23 cellular contexts compared by ENCODE assay signal in the genomic region with DNA sequence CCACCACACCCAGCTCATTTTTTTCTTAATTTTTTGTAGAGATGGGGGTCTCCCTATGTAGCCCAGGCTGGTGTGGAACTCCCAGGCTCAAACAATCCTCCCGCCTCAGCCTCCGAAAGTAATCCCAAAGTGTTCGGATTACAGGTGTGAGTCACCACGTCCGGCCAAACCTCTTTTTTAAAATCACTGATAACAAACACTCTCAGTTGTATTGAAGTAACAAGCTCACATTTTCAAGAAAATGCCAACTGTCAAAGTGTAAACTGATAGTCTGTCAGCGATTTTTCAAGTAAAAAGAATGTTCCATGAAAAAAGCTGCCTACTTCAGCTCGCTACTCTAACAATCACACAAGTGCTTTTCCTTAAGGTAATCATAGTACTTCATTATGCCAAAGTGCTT. TPM values are rescaled to one million over a fixed set of nuclear protein-coding genes. Genes with fewer than 3 reads are reported as not detected.
A peak's percentile ranks its signal among the peaks of the same experiment; 100 is the strongest.
DNase-seq lines count a peak whose midpoint lies in the region; FAIRE-seq and TF ChIP-seq lines count a peak whose summit lies in the region.
"Had no signal": no experiment of that assay in that cellular context is flagged by ENCODE, and none has a peak within 500 bp of the region (broad histone marks: within the 10 kb centered on the region; RNA-seq: fewer than 3 reads in every experiment).

No MANE protein-coding gene starts in this region.

- intact Hi-C loops in CD4-positive, alpha-beta memory T cell (cut with micrococcal nuclease): no loop called here

- 86 to 88% (median 86%) methylated on average over 7 of the region's 7 CpGs for WGBS in small intestine, 3 donors

- H3K4me1 ChIP-seq in CD4-positive, alpha-beta memory T cell (ENCODE audit: insufficient read depth, low read length): no peaks in the 10 kb centered on the region
- no peaks in the 10 kb centered on the region for H3K4me1 ChIP-seq in small intestine (ENCODE audit: control insufficient read depth in 2 of 2, insufficient read depth in 1 of 2, low read depth in 1 of 2, low read length in 1 of 2)

- H3K4me3 ChIP-seq in fibroblast of pulmonary artery (replicated peaks; ENCODE audit: low read depth, low read length): no peak overlapping the region
- no peak overlapping the region for H3K4me3 ChIP-seq in WERI-Rb-1 (ENCODE audit: low read depth, low read length)
- no peak overlapping the region for H3K4me3 ChIP-seq in CD4-positive, alpha-beta memory T cell (ENCODE audit: low read length in 2 of 2)
- no peak overlapping the region for H3K4me3 ChIP-seq in small intestine (ENCODE audit: low read depth in 1 of 2, low read length in 2 of 2)
- H3K4me3 ChIP-seq: PC-9, SJSA1 had no signal

- H3K27ac ChIP-seq in WERI-Rb-1 (no peak overlapping the region), small intestine (ENCODE audit: low read depth in 1 of 2, low read length in 1 of 2) (no peak overlapping the region)
- no peak overlapping the region for H3K27ac ChIP-seq in CD4-positive, alpha-beta memory T cell (ENCODE audit: low read depth, low read length)
- H3K27ac ChIP-seq: SJSA1 had no signal

- peak overlapping the region in 1 of 7 donors; percentile 38 for H3K27ac Mint-ChIP-seq in CD4-positive, alpha-beta memory T cell

- CTCF ChIA-PET in CD4-positive, alpha-beta memory T cell (lab: Charles Lee; ENCODE audit: partially characterized antibody): interaction anchor here (1.4 kb wide), 1 partner anchor 18 kb away, joined by 3 read pairs; no protein-coding TSS in a partner anchor

- H3K9me3 ChIP-seq in WERI-Rb-1 (ENCODE audit: severe bottlenecking) (no peaks in the 10 kb centered on the region), small intestine (ENCODE audit: control insufficient read depth, low read depth) (no peaks in the 10 kb centered on the region)
- no peaks in the 10 kb centered on the region for H3K9me3 ChIP-seq in CD4-positive, alpha-beta memory T cell (ENCODE audit: control insufficient read depth in 1 of 2, low read length in 2 of 2)
- H3K9me3 ChIP-seq: BE2C, SJSA1 had no signal

- POLR2A ChIA-PET in CD4-positive, alpha-beta memory T cell (lab: Charles Lee; ENCODE audit: partially characterized antibody): no interaction called here

- H3K4me1 Mint-ChIP-seq in CD4-positive, alpha-beta memory T cell: peaks cover 0 to 7% (median under 1%) of the 10 kb centered on the region in 4 donors

- H3K36me3 Mint-ChIP-seq in CD4-positive, alpha-beta memory T cell: peaks cover 24 to 59% of the 10 kb centered on the region in 2 donors

- no peak for FAIRE-seq in small intestine (lab: Jason Lieb, UNC)
- FAIRE-seq: GM18507, HTR-8/SVneo had no signal

- no peaks in the 10 kb centered on the region for H3K27me3 ChIP-seq in WERI-Rb-1 (ENCODE audit: insufficient read depth, low read depth, severe bottlenecking)
- H3K27me3 ChIP-seq in CD4-positive, alpha-beta memory T cell (ENCODE audit: insufficient read depth, low read length): no peaks in the 10 kb centered on the region
- no peaks in the 10 kb centered on the region for H3K27me3 ChIP-seq in small intestine (ENCODE audit: control insufficient read depth in 2 of 2, insufficient read depth in 2 of 2, low read length in 2 of 2)
- H3K27me3 ChIP-seq: BE2C, SJSA1 had no signal

- TF ChIP-seq CTCF in fibroblast of pulmonary artery (IDR thresholded peaks at IDR 0.05; ENCODE audit: low read length, missing control alignments) (no peak), WERI-Rb-1 (IDR thresholded peaks at IDR 0.05; ENCODE audit: low read depth, low read length) (no peak)

- no peaks in the 10 kb centered on the region for H3K27me3 Mint-ChIP-seq in CD4-positive, alpha-beta memory T cell

- H3K4me3 Mint-ChIP-seq in CD4-positive, alpha-beta memory T cell: no peak overlapping the region

- DNase-seq in HT1080 (ENCODE audit: low read depth): peak; percentile 21
- DNase-seq in amniotic epithelial cell (ENCODE audit: low read depth): peak; percentile 22
- DNase-seq in fibroblast of pulmonary artery (ENCODE audit: low read depth): peak; percentile 21
- DNase-seq in WERI-Rb-1: no peak
- DNase-seq in globus pallidus (ENCODE audit: low spot score): no peak
- no peak for DNase-seq in CD4-positive, alpha-beta memory T cell
- DNase-seq in small intestine: no peak
- DNase-seq: BE2C; DMS153; KBM-7; MV-4-11; NCI-H1105; NCI-H1436 treated with DMSO at 0.1 percent for 48 hours; NCI-H1930; NCI-H2107; NCI-H446; NCI-H526; NCI-H82; NK-92 treated with Interleukin-12 subunit alpha and Interleukin-12 subunit beta, amount 100 ng/mL, for 24 hours had no signal

- H3K36me3 ChIP-seq in WERI-Rb-1 (no peaks in the 10 kb centered on the region; the same call in 1 of the 2 replicates), small intestine (ENCODE audit: control insufficient read depth in 2 of 2, insufficient read depth in 2 of 2, low read length in 2 of 2) (peaks cover 2 to 6% of the 10 kb centered on the region in 2 donors)
- peaks cover 16% of the 10 kb centered on the region for H3K36me3 ChIP-seq in CD4-positive, alpha-beta memory T cell (ENCODE audit: insufficient read depth, low read length)

- H3K9me3 Mint-ChIP-seq in CD4-positive, alpha-beta memory T cell: no peaks in the 10 kb centered on the region

RNA-seq across cellular contexts. Expression of a gene that starts 33.4 kb away (rescaled TPM):
- total RNA-seq in HT1080 (2014; rRNA removed; shearing (Covaris generic)): 9.3 and 14.7 TPM in 2 replicates
- polyA plus RNA-seq in HT1080 (2015; cell fraction: cytosol; rRNA removed): 12.3 and 14.9 TPM in 2 replicates
- polyA plus RNA-seq in HT1080 (2015; cell fraction: nucleus; rRNA removed): 17.5 and 20.3 TPM in 2 replicates
- total RNA-seq in CD4-positive, alpha-beta memory T cell: 10 to 100 TPM; 72.6 to 90.8 TPM
- 10 to 100 TPM; 16.8 to 31.6 TPM for polyA plus RNA-seq in CD4-positive, alpha-beta memory T cell
- 1 to 10 TPM; 2.4 to 8.8 (median 2.5) TPM for polyA plus RNA-seq in small intestine

Comparison
In these comparisons a context has a peak if more than half of its experiments do, and no peak if none do; other contexts are left out.
1. DNase-seq: peak in HT1080 (single experiment), amniotic epithelial cell (single experiment) and fibroblast of pulmonary artery (single experiment); none in WERI-Rb-1 (single experiment), globus pallidus (single experiment), CD4-positive, alpha-beta memory T cell (0 of 5) and small intestine (single experiment).